Comparison of ENCODE assay signal across 34 cellular contexts in the genomic region with DNA sequence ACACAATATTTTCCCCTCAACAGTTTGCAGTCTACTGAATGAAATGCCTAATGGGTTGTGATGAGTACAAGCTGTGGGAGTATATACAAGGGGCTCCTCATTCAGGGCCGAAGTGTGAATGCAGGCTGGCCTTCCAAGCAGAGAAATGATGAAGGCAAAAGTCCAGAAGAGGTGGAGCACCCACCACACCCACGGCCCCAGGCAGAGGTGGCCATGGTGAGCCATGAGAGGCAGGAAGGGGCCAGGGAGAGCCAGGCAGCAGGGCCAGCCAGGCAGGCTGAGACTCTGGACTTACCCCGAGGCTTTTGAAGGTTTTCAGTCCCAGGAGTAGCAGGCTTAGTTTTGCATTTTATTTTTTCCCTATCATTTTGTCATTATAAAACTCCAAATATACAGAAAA.
"Had no signal": no experiment of that assay in that cellular context is flagged by ENCODE, and none has a peak within 500 bp of the region (broad histone marks: within the 10 kb centered on the region; RNA-seq: fewer than 3 reads in every experiment).

No MANE protein-coding gene starts in this region.

- H3K27ac Mint-ChIP-seq: activated naive CD8-positive, alpha-beta T cell treated with anti-CD3 and anti-CD28 coated beads for 36 hours; activated T-helper 17 cell treated with anti-CD3 and anti-CD28 coated beads, Interleukin-2, amount 50 U/mL, for 72 hours; brain; effector memory CD8-positive, alpha-beta T cell; naive thymus-derived CD8-positive, alpha-beta T cell had no signal

- ATAC-seq: activated T-helper 17 cell treated with anti-CD3 and anti-CD28 coated beads, Interleukin-2, amount 50 U/mL, for 72 hours; effector memory CD8-positive, alpha-beta T cell; heart left ventricle; left colon; naive thymus-derived CD8-positive, alpha-beta T cell; pancreas; stimulated activated memory B cell treated with anti-CD40 and anti-IgM and Interleukin-4, amounts not matched to agents 10 μg/mL and 1 μg/mL and 100 μg/mL, for 72 hours; stimulated activated naive CD8-positive, alpha-beta T cell treated with anti-CD3 and anti-CD28 coated beads, Interleukin-15, amount 100 ng/mL, for 72 hours; upper lobe of right lung had no signal

- H3K27me3 Mint-ChIP-seq: activated T-helper 17 cell treated with anti-CD3 and anti-CD28 coated beads, Interleukin-2, amount 50 U/mL, for 72 hours; effector memory CD8-positive, alpha-beta T cell; naive thymus-derived CD8-positive, alpha-beta T cell; stimulated activated memory B cell treated with anti-CD40 and anti-IgM and Interleukin-4, amounts not matched to agents 10 μg/mL and 1 μg/mL and 100 μg/mL, for 72 hours; stimulated activated naive CD8-positive, alpha-beta T cell treated with anti-CD3 and anti-CD28 coated beads, Interleukin-15, amount 100 ng/mL, for 72 hours had no signal

- H3K36me3 Mint-ChIP-seq: brain; naive thymus-derived CD8-positive, alpha-beta T cell had no signal

- H3K4me3 Mint-ChIP-seq: activated naive CD8-positive, alpha-beta T cell treated with anti-CD3 and anti-CD28 coated beads for 36 hours; activated T-helper 17 cell treated with anti-CD3 and anti-CD28 coated beads, Interleukin-2, amount 50 U/mL, for 72 hours; brain; effector memory CD8-positive, alpha-beta T cell; immature natural killer cell; naive thymus-derived CD8-positive, alpha-beta T cell; neural crest cell; stimulated activated memory B cell treated with anti-CD40 and anti-IgM and Interleukin-4, amounts not matched to agents 10 μg/mL and 1 μg/mL and 100 μg/mL, for 72 hours; stimulated activated naive CD8-positive, alpha-beta T cell treated with anti-CD3 and anti-CD28 coated beads, Interleukin-15, amount 100 ng/mL, for 72 hours; T-helper 1 cell treated with Interleukin-12 subunit alpha and Interleukin-12 subunit beta and Interleukin-4 antibody, amounts not matched to agents 30 μg/mL and 1 μg/mL, for 36 hours had no signal

- H3K36me3 ChIP-seq: ascending aorta, heart left ventricle, pancreas, prostate gland, sigmoid colon, thyroid gland, upper lobe of right lung had no signal

- H3K9me3 ChIP-seq: ascending aorta, heart left ventricle, pancreas, prostate gland, sigmoid colon, thyroid gland, upper lobe of right lung had no signal

- H3K9me3 Mint-ChIP-seq: effector memory CD8-positive, alpha-beta T cell; immature natural killer cell had no signal

- H3K4me1 ChIP-seq: ascending aorta, pancreas, prostate gland, upper lobe of right lung had no signal

- H3K27ac ChIP-seq: ascending aorta, coronary artery, heart left ventricle, pancreas, prostate gland, sigmoid colon, thyroid gland, upper lobe of right lung, VCaP had no signal

- H3K4me3 ChIP-seq: ascending aorta, coronary artery, heart left ventricle, pancreas, prostate gland, sigmoid colon, thyroid gland, upper lobe of right lung had no signal

- H3K27me3 ChIP-seq: ascending aorta, heart left ventricle, pancreas, sigmoid colon, thyroid gland, upper lobe of right lung had no signal

- DNase-seq: activated CD4-positive, alpha-beta T cell treated with anti-CD3 and anti-CD28 coated beads for 48 hours; activated naive CD8-positive, alpha-beta T cell treated with anti-CD3 and anti-CD28 coated beads for 36 hours; activated T-cell treated with anti-CD3 and anti-CD28 coated beads, Interleukin-2, amount 50 U/mL, for 1 hour; effector memory CD8-positive, alpha-beta T cell; erythroblast; foreskin fibroblast; heart left ventricle; hypothalamus; immature natural killer cell; kidney; left colon; midbrain; naive thymus-derived CD8-positive, alpha-beta T cell; nucleus accumbens; pancreas; retina; sigmoid colon; small intestine; stimulated activated CD4-positive, alpha-beta T cell treated with anti-CD3 and anti-CD28 coated beads, Interleukin-4, amount 100 ng/mL, for 24 hours; stimulated activated naive CD8-positive, alpha-beta T cell treated with anti-CD3 and anti-CD28 coated beads, Interleukin-15, amount 100 ng/mL, for 72 hours; substantia nigra; SW 1271; T-helper 9 cell; thyroid gland; upper lobe of right lung had no signal
